ENCODE assay signal across 27 cellular contexts in genomic region chr20:57847104-57847503, GRCh38.
DNase-seq lines count a peak whose midpoint lies in the region; ATAC-seq and TF ChIP-seq lines count a peak whose summit lies in the region.
"Had no signal": no experiment of that assay in that cellular context is flagged by ENCODE, and none has a peak within 500 bp of the region (broad histone marks: within the 10 kb centered on the region; RNA-seq: fewer than 3 reads in every experiment).

No MANE protein-coding gene starts in this region.

- H3K36me3 ChIP-seq in body of pancreas (replicated peaks in 1 of 2; ENCODE audit: insufficient read depth in 1 of 2, low read depth in 2 of 2) = no peaks in the 10 kb centered on the region
- H3K36me3 ChIP-seq: BE2C, SJSA1 had no signal

- H3K9me3 ChIP-seq in body of pancreas = no peaks in the 10 kb centered on the region
- H3K9me3 ChIP-seq: BE2C, SJSA1 had no signal

- no peak for TF ChIP-seq POLR2A in body of pancreas (IDR thresholded peaks at IDR 0.05)

- no peaks in the 10 kb centered on the region for H3K27me3 ChIP-seq in body of pancreas
- H3K27me3 ChIP-seq: BE2C, SJSA1 had no signal

- intact Hi-C loops in body of pancreas (cut with DNase I) = no loop called here

- no peak for TF ChIP-seq CTCF in body of pancreas (IDR thresholded peaks at IDR 0.05)

- no peaks in the 10 kb centered on the region for H3K4me1 ChIP-seq in body of pancreas
- H3K4me1 ChIP-seq: SJSA1 had no signal

- H3K27ac ChIP-seq in body of pancreas = no peak overlapping the region
- H3K27ac ChIP-seq: SJSA1 had no signal

- ATAC-seq in HG02642 (IDR thresholded peaks at IDR 0.05; ENCODE audit: poor library complexity, unreplicated experiment) (no peak), body of pancreas (no peak)
- ATAC-seq: PC-3, Right ventricle myocardium inferior had no signal

- DNase-seq in NCI-H82 (lab: John Stamatoyannopoulos, UW) = peak; percentile 37
- no peak for DNase-seq in NCI-H82 treated with DMSO at 0.1 percent for 48 hours (lab: John Stamatoyannopoulos, UW; ENCODE audit: unreplicated experiment)
- peak; percentile 11 for DNase-seq in DMS 273 treated with DMSO at 0.1 percent for 48 hours (lab: John Stamatoyannopoulos, UW)
- DNase-seq in NCI-H69 (lab: John Stamatoyannopoulos, UW) = peak; percentile 26
- DNase-seq in islet precursor cell = peak; percentile 29
- DNase-seq in epidermal melanocyte (ENCODE audit: insufficient read length, low spot score) = no peak
- no peak for DNase-seq in body of pancreas
- DNase-seq: 8988T; ACHN; BE2C; Calu3; CD8-positive, alpha-beta memory T cell; DMS53; HCEC 1CT; Kasumi-1; NCI-H1105 treated with DMSO at 0.1 percent for 48 hours; NCI-H146; NCI-H1930; NCI-H2107; NCI-H2227 treated with DMSO at 0.1 percent for 48 hours; NCI-H510A treated with DMSO at 0.1 percent for 48 hours; NCI-H748 treated with DMSO at 0.1 percent for 48 hours; NK-92 treated with Interleukin-12 subunit alpha and Interleukin-12 subunit beta, amount 100 ng/mL, for 24 hours; PC-3 had no signal

- no peak overlapping the region for H3K4me3 ChIP-seq in body of pancreas
- H3K4me3 ChIP-seq: SJSA1 had no signal

Comparison
In these comparisons a context has a peak if more than half of its experiments do, and no peak if none do; other contexts are left out.
1. DNase-seq: peak in NCI-H82 (single experiment), DMS 273 treated with DMSO at 0.1 percent for 48 hours (single experiment), NCI-H69 (single experiment) and islet precursor cell (single experiment); none in NCI-H82 treated with DMSO at 0.1 percent for 48 hours (single experiment), epidermal melanocyte (single experiment) and body of pancreas (0 of 4).